In the genomic region with DNA sequence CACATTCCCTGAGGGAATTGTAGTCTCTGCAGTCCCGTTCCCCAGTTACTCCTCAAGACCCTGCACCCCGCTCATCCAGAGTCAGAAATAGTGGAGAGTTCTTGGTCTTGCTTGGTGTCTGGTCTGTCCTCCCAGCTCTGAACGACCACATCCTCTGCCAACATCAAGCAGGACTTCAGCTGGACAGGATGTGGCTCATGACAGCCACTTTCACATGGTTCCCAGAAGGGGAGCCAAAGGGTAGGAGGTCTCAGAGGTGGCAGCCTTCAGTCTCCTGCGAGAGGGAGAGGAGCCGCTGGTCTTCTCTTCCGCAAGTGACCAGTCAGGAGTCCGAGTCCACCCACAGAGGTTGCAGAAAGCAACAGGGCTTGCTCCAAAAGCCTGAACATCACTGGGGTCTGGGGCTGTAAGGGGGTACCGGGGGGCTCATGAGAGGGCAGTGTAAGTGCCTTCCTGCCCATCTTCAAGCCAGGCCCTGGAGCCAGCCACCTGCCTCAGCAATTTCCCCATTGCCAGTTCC, we compare ENCODE assay signal across 19 cellular contexts. TPM values are rescaled to one million over a fixed set of nuclear protein-coding genes. Genes with fewer than 3 reads are reported as not detected.
A peak's percentile ranks its signal among the peaks of the same experiment; 100 is the strongest.
DNase-seq lines count a peak whose midpoint lies in the region; ATAC-seq and TF ChIP-seq lines count a peak whose summit lies in the region.
"Had no signal": no experiment of that assay in that cellular context is flagged by ENCODE, and none has a peak within 500 bp of the region (broad histone marks: within the 10 kb centered on the region; RNA-seq: fewer than 3 reads in every experiment).

No MANE protein-coding gene starts in this region.

- H3K27me3 ChIP-seq in CD4-positive, alpha-beta T cell (ENCODE audit: control insufficient read depth, insufficient read depth, low read length): no peaks in the 10 kb centered on the region
- H3K27me3 ChIP-seq in mesenchymal stem cell (ENCODE audit: control insufficient read depth in 1 of 2, insufficient read depth in 1 of 2, low read length in 2 of 2) (peaks cover 0 to 52% of the 10 kb centered on the region in 2 experiments), esophagus muscularis mucosa (no peaks in the 10 kb centered on the region)
- H3K27me3 ChIP-seq: dorsolateral prefrontal cortex, gastroesophageal sphincter, MG63, suprapubic skin had no signal

- WGBS in mesenchymal stem cell: 80% methylated on average over 8 of the region's 8 CpGs
- 64% methylated on average over 5 of the region's 8 CpGs for WGBS in esophagus muscularis mucosa

- no peak for TF ChIP-seq CTCF in CD4-positive, alpha-beta T cell (IDR thresholded peaks at IDR 0.05)
- no peak for TF ChIP-seq CTCF in nephron progenitor cell (IDR thresholded peaks at IDR 0.05)
- TF ChIP-seq CTCF in esophagus muscularis mucosa (IDR thresholded peaks at IDR 0.05): no peak

- no peak overlapping the region for H2BK15ac ChIP-seq in mesenchymal stem cell (ENCODE audit: low read depth, poor library complexity, severe bottlenecking)

- H3K9ac ChIP-seq in mesenchymal stem cell (ENCODE audit: low read length): no peak overlapping the region

- H3K4ac ChIP-seq in mesenchymal stem cell (ENCODE audit: low read depth in 1 of 2, low read length in 2 of 2): no peak overlapping the region

- H3K23ac ChIP-seq in mesenchymal stem cell (ENCODE audit: low read length in 2 of 2): peak overlapping the region in 1 of 2 experiments; percentile 17

- H4K8ac ChIP-seq in mesenchymal stem cell (ENCODE audit: low read length): no peak overlapping the region

- no peaks in the 10 kb centered on the region for H3K27me3 Mint-ChIP-seq in CD4-positive, alpha-beta T cell
- H3K27me3 Mint-ChIP-seq in nephron progenitor cell (ENCODE audit: low read depth, poor library complexity): peaks cover 21% of the 10 kb centered on the region

- peak overlapping the region; percentile 79 for H3K27ac Mint-ChIP-seq in CD4-positive, alpha-beta T cell
- H3K27ac Mint-ChIP-seq in nephron progenitor cell: no peak overlapping the region

- no peaks in the 10 kb centered on the region for H3K9me3 Mint-ChIP-seq in CD4-positive, alpha-beta T cell
- H3K9me3 Mint-ChIP-seq in nephron progenitor cell: peaks cover under 1% of the 10 kb centered on the region

- H3K36me3 Mint-ChIP-seq in CD4-positive, alpha-beta T cell (ENCODE audit: low read depth): no peaks in the 10 kb centered on the region
- no peaks in the 10 kb centered on the region for H3K36me3 Mint-ChIP-seq in nephron progenitor cell (ENCODE audit: low read depth)
- H3K36me3 Mint-ChIP-seq: CD4-positive, CD25-positive, alpha-beta regulatory T cell had no signal

- POLR2A ChIA-PET in CD4-positive, alpha-beta T cell (lab: Charles Lee): interaction anchor here (0.6 to 1.3 kb wide), 2 partner anchors 39 to 449 kb away, joined by 3 to 4 read pairs; a partner anchor contains a TSS

- intact Hi-C loops in CD4-positive, alpha-beta T cell (cut with DNase I, micrococcal nuclease): loop anchor here in 1 of 2 experiments (5.0 kb wide), 1 partner anchor 37 kb away; a partner anchor contains a TSS
- intact Hi-C loops in esophagus muscularis mucosa (cut with DNase I): no loop called here

- H3K4me1 ChIP-seq in mesenchymal stem cell (ENCODE audit: control insufficient read depth, insufficient read depth, low read depth, low read length): peaks cover 7% of the 10 kb centered on the region
- no peaks in the 10 kb centered on the region for H3K4me1 ChIP-seq in esophagus muscularis mucosa
- H3K4me1 ChIP-seq: gastroesophageal sphincter, suprapubic skin had no signal

- DNase-seq in CD4-positive, alpha-beta T cell: no peak
- DNase-seq in EL (peak; percentile 25), SW480 (ENCODE audit: low spot score) (peak; percentile 54), mesenchymal stem cell (no peak), nephron progenitor cell (no peak), esophagus muscularis mucosa (ENCODE audit: extremely low spot score) (no peak)
- DNase-seq: activated CD4-positive, CD25-positive, alpha-beta regulatory T cell treated with anti-CD3 and anti-CD28 coated beads, Interleukin-2, amount 50 U/mL, for 72 hours; DMS79 treated with DMSO at 0.1 percent for 48 hours; left cardiac atrium; MG63; NCI-H187 treated with DMSO at 0.1 percent for 48 hours; NCI-H226 had no signal

- H3K4me3 ChIP-seq in mesenchymal stem cell (ENCODE audit: insufficient read depth in 1 of 2, low read depth in 1 of 2, low read length in 2 of 2) (no peak overlapping the region), esophagus muscularis mucosa (no peak overlapping the region)
- H3K4me3 ChIP-seq: dorsolateral prefrontal cortex, gastroesophageal sphincter, MG63, suprapubic skin had no signal

- no peak for ATAC-seq in CD4-positive, alpha-beta T cell (ENCODE audit: poor library complexity)
- no peak for ATAC-seq in GM21723 (IDR thresholded peaks at IDR 0.05; ENCODE audit: unreplicated experiment)
- ATAC-seq: gastroesophageal sphincter, left cardiac atrium, SK-N-SH treated with all-trans-retinoic acid at 6 μM for 48 hours had no signal

- H2BK120ac ChIP-seq in mesenchymal stem cell (ENCODE audit: low read depth, low read length): no peak overlapping the region

- no peak overlapping the region for H3K4me2 ChIP-seq in mesenchymal stem cell (ENCODE audit: low read length, poor library complexity, severe bottlenecking)

- H2AFZ ChIP-seq in mesenchymal stem cell (ENCODE audit: low read depth, low read length): peak overlapping the region; percentile 61

- H3K9me3 ChIP-seq in CD4-positive, alpha-beta T cell (ENCODE audit: control insufficient read depth, low read length): no peaks in the 10 kb centered on the region
- H3K9me3 ChIP-seq in mesenchymal stem cell (ENCODE audit: control insufficient read depth, low read length): peaks cover 3% of the 10 kb centered on the region
- H3K9me3 ChIP-seq in esophagus muscularis mucosa: no peaks in the 10 kb centered on the region
- H3K9me3 ChIP-seq: gastroesophageal sphincter, MG63, suprapubic skin had no signal

- H2BK12ac ChIP-seq in mesenchymal stem cell (ENCODE audit: low read length in 2 of 2): no peak overlapping the region

- H3K4me1 Mint-ChIP-seq in CD4-positive, alpha-beta T cell (ENCODE audit: low read depth): peaks cover 14% of the 10 kb centered on the region
- peaks cover 12% of the 10 kb centered on the region for H3K4me1 Mint-ChIP-seq in nephron progenitor cell

- H3K14ac ChIP-seq in mesenchymal stem cell (ENCODE audit: low read length in 2 of 2): no peak overlapping the region

- no peak overlapping the region for H3K4me3 Mint-ChIP-seq in CD4-positive, alpha-beta T cell
- no peak overlapping the region for H3K4me3 Mint-ChIP-seq in nephron progenitor cell
- H3K4me3 Mint-ChIP-seq: CD4-positive, CD25-positive, alpha-beta regulatory T cell had no signal

- CTCF ChIA-PET in CD4-positive, alpha-beta T cell (lab: Charles Lee): interaction anchor here (1.1 kb wide), 1 partner anchor 20 kb away, joined by 4 read pairs; no protein-coding TSS in a partner anchor

- H2BK5ac ChIP-seq in mesenchymal stem cell (ENCODE audit: low read depth, low read length, poor library complexity, severe bottlenecking): no peak overlapping the region

- H3K18ac ChIP-seq in mesenchymal stem cell (ENCODE audit: low read depth in 1 of 2, low read length in 2 of 2): no peak overlapping the region

- H2AK5ac ChIP-seq in mesenchymal stem cell (ENCODE audit: low read length, severe bottlenecking): no peak overlapping the region

- no peak overlapping the region for H3K27ac ChIP-seq in CD4-positive, alpha-beta T cell (ENCODE audit: low read depth, low read length)
- no peak overlapping the region for H3K27ac ChIP-seq in mesenchymal stem cell (ENCODE audit: low read length, poor library complexity, severe bottlenecking)
- H3K27ac ChIP-seq in esophagus muscularis mucosa (replicated peaks in 1 of 4): no peak overlapping the region
- H3K27ac ChIP-seq: dorsolateral prefrontal cortex, gastroesophageal sphincter, RWPE1, suprapubic skin had no signal

- H3K79me1 ChIP-seq in mesenchymal stem cell (replicated peaks; ENCODE audit: low read length, poor library complexity, severe bottlenecking): no peaks in the 10 kb centered on the region

- H4K91ac ChIP-seq in mesenchymal stem cell (ENCODE audit: low read length): no peak overlapping the region

- H3K36me3 ChIP-seq in mesenchymal stem cell (ENCODE audit: control insufficient read depth in 1 of 2, insufficient read depth in 2 of 2, low read depth in 1 of 2, low read length in 2 of 2) (no peaks in the 10 kb centered on the region), esophagus muscularis mucosa (no peaks in the 10 kb centered on the region)
- H3K36me3 ChIP-seq: gastroesophageal sphincter, MG63, suprapubic skin had no signal

- TF ChIP-seq EP300 in esophagus muscularis mucosa (IDR thresholded peaks at IDR 0.05): no peak

- no peak for TF ChIP-seq POLR2A in esophagus muscularis mucosa (IDR thresholded peaks at IDR 0.05; ENCODE audit: low read depth)

RNA-seq across cellular contexts. Expression of a gene that starts 29.8 kb away (rescaled TPM):
- total RNA-seq in CD4-positive, alpha-beta T cell: under 1 TPM; 0.38 to 0.89 TPM
- polyA plus RNA-seq in mesenchymal stem cell (2013, experiment 1 of 2): 0.26 TPM
- polyA plus RNA-seq in mesenchymal stem cell (2013, experiment 2 of 2): 0.21 TPM
- total RNA-seq in esophagus muscularis mucosa: 1 to 10 TPM; 3.7 to 7.0 (median 4.5) TPM
- total RNA-seq: CD4-positive, CD25-positive, alpha-beta regulatory T cell had no signal
- polyA plus RNA-seq: CD4-positive, CD25-positive, alpha-beta regulatory T cell had no signal

RNA-seq across cellular contexts. Expression of a gene that starts 38.9 kb away (rescaled TPM):
- total RNA-seq in CD4-positive, alpha-beta T cell: 100 to 1,000 TPM; 387 to 395 TPM
- 256 TPM for polyA plus RNA-seq in mesenchymal stem cell (2013, experiment 1 of 2)
- 256 TPM for polyA plus RNA-seq in mesenchymal stem cell (2013, experiment 2 of 2)
- total RNA-seq in esophagus muscularis mucosa: 100 to 1,000 TPM; 120 to 238 (median 161) TPM

Comparison
In these comparisons a context has a peak if more than half of its experiments do, and no peak if none do; other contexts are left out.
1. DNase-seq: peak in EL (single experiment) and SW480 (single experiment); none in CD4-positive, alpha-beta T cell (0 of 10), mesenchymal stem cell (single experiment), nephron progenitor cell (single experiment) and esophagus muscularis mucosa (single experiment).